ENCODE assay signal across 13 cellular contexts in genomic region chr2:119721904-119722303, GRCh38. TPM values are rescaled to one million over a fixed set of nuclear protein-coding genes. Genes with fewer than 3 reads are reported as not detected.
A peak's percentile ranks its signal among the peaks of the same experiment; 100 is the strongest.
DNase-seq lines count a peak whose midpoint lies in the region; ATAC-seq and TF ChIP-seq lines count a peak whose summit lies in the region.
"Had no signal": no experiment of that assay in that cellular context is flagged by ENCODE, and none has a peak within 500 bp of the region (broad histone marks: within the 10 kb centered on the region; RNA-seq: fewer than 3 reads in every experiment).

No MANE protein-coding gene starts in this region.

- H3K27me3 Mint-ChIP-seq in brain, result no peaks in the 10 kb centered on the region
- H3K27me3 Mint-ChIP-seq: CD4-positive, alpha-beta T cell had no signal

- H3K27ac Mint-ChIP-seq in brain, result peak overlapping the region in 4 of 5 experiments; percentile 19 to 76 (median 53)
- H3K27ac Mint-ChIP-seq: B cell; CD4-positive, alpha-beta T cell had no signal

- H3K9me3 Mint-ChIP-seq in brain, result peaks cover 0 to 4% (median 2%) of the 10 kb centered on the region in 5 experiments
- H3K9me3 Mint-ChIP-seq: CD4-positive, alpha-beta T cell had no signal

- no peaks in the 10 kb centered on the region for H3K36me3 ChIP-seq in right lobe of liver
- H3K36me3 ChIP-seq in gastrocnemius medialis, result no peaks in the 10 kb centered on the region

- H3K4me3 Mint-ChIP-seq in brain, result no peak overlapping the region
- H3K4me3 Mint-ChIP-seq: B cell; CD4-positive, alpha-beta T cell had no signal

- DNase-seq in HuH-7.5 (ENCODE audit: low spot score) (peak; percentile 31), right lobe of liver (no peak), gastrocnemius medialis (no peak), T-helper 9 cell (no peak), NCI-H1092 treated with DMSO at 0.1 percent for 48 hours (lab: John Stamatoyannopoulos, UW) (no peak)
- DNase-seq: C1 segment of cervical spinal cord; Calu3; CD4-positive, alpha-beta T cell had no signal

- H3K9me3 ChIP-seq in right lobe of liver (no peaks in the 10 kb centered on the region), gastrocnemius medialis (no peaks in the 10 kb centered on the region)

- peaks cover 0 to 34% (median 17%) of the 10 kb centered on the region in 4 donors for H3K4me1 ChIP-seq in right lobe of liver
- peaks cover 21 to 28% of the 10 kb centered on the region in 2 donors for H3K4me1 ChIP-seq in gastrocnemius medialis

- 41% methylated on average over 3 of the region's 4 CpGs for WGBS in right lobe of liver (ENCODE audit: insufficient coverage, low coverage, low lambda C conversion rate, missing lambda C conversion rate)

- H3K36me3 Mint-ChIP-seq in brain, result no peaks in the 10 kb centered on the region

- no peak for TF ChIP-seq CTCF in brain (conservative IDR thresholded peaks at IDR 0.05)
- TF ChIP-seq CTCF in right lobe of liver (IDR thresholded peaks at IDR 0.05), result no peak
- TF ChIP-seq CTCF in gastrocnemius medialis (IDR thresholded peaks at IDR 0.05 in 4 of 5, conservative IDR thresholded peaks at IDR 0.05 in 1 of 5), result no peak

- TF ChIP-seq POLR2A in right lobe of liver (IDR thresholded peaks at IDR 0.05), result no peak
- TF ChIP-seq POLR2A in gastrocnemius medialis (IDR thresholded peaks at IDR 0.05), result no peak

- no peaks in the 10 kb centered on the region for H3K27me3 ChIP-seq in right lobe of liver
- H3K27me3 ChIP-seq in gastrocnemius medialis, result no peaks in the 10 kb centered on the region

- peaks cover 20% of the 10 kb centered on the region for H3K4me1 Mint-ChIP-seq in brain
- H3K4me1 Mint-ChIP-seq: B cell had no signal

- ATAC-seq in right lobe of liver (peak; percentile 69 to 85 (median 73)), gastrocnemius medialis (no peak), HG02642 (IDR thresholded peaks at IDR 0.05; ENCODE audit: poor library complexity, unreplicated experiment) (no peak)
- ATAC-seq: HCT116 had no signal

- in situ Hi-C loops in gastrocnemius medialis (cut with MboI; ENCODE audit: low sequenced_read_pairs in 4 of 4), result loop anchor here in 1 of 4 donors (25.0 kb wide), 2 partner anchors 440 to 965 kb away; no protein-coding TSS in a partner anchor

- peak overlapping the region in 1 of 3 donors; percentile 53 for H3K27ac ChIP-seq in right lobe of liver
- H3K27ac ChIP-seq in gastrocnemius medialis, result peak overlapping the region; percentile 61 to 81 (median 72)
- H3K27ac ChIP-seq: HL-60 had no signal

- intact Hi-C loops in right lobe of liver (cut with DNase I), result no loop called here
- intact Hi-C loops in gastrocnemius medialis (cut with DNase I; ENCODE audit: low total_unique reads), result no loop called here

- H3K4me3 ChIP-seq in right lobe of liver (no peak overlapping the region), gastrocnemius medialis (no peak overlapping the region)

RNA-seq across cellular contexts. Expression of gene PTPN4, which starts 37.8 kb away (rescaled TPM):
- 4.4 TPM for polyA plus RNA-seq in brain (ENCODE audit: insufficient read depth, low read depth, low replicate concordance)
- 10 to 100 TPM in 5 of 6 experiments, 1 to 10 TPM in 1; 8.5 to 19.9 (median 14.8) TPM for total RNA-seq in right lobe of liver
- total RNA-seq in gastrocnemius medialis, result 10 to 100 TPM; 12.7 to 37.8 (median 33.5) TPM

RNA-seq across cellular contexts. Expression of gene TMEM177, which starts 42.9 kb away (rescaled TPM):
- polyA plus RNA-seq in brain (ENCODE audit: insufficient read depth, low read depth, low replicate concordance), result 6.9 TPM
- total RNA-seq in right lobe of liver, result 10 to 100 TPM; 12.9 to 27.0 (median 17.9) TPM
- 10 to 100 TPM in 1 of 4 donors, 1 to 10 TPM in 3; 5.1 to 13.4 (median 7.6) TPM for total RNA-seq in gastrocnemius medialis

Comparison
In these comparisons a context has a peak if more than half of its experiments do, and no peak if none do; other contexts are left out.
1. ATAC-seq: peak in right lobe of liver (4 of 4); none in gastrocnemius medialis (0 of 2) and HG02642 (single experiment).